19 cellular contexts compared by ENCODE assay signal in genomic region chr1:230159580-230159979, GRCh38.
DNase-seq lines count a peak whose midpoint lies in the region; TF ChIP-seq lines count a peak whose summit lies in the region.
"Had no signal": no experiment of that assay in that cellular context is flagged by ENCODE, and none has a peak within 500 bp of the region (broad histone marks: within the 10 kb centered on the region; RNA-seq: fewer than 3 reads in every experiment).

No MANE protein-coding gene starts in this region.

- H4K20me1 ChIP-seq in BLaER1, result peaks cover 100% of the 10 kb centered on the region
- no peaks in the 10 kb centered on the region for H4K20me1 ChIP-seq in OCI-LY1 (ENCODE audit: insufficient read depth, low read length)

- no peak overlapping the region for H2BK120ac ChIP-seq in trophoblast cell (ENCODE audit: insufficient read depth, low read length, poor library complexity)

- no peak overlapping the region for H4K91ac ChIP-seq in trophoblast cell (ENCODE audit: low read depth, low read length)

- H3K27ac ChIP-seq in BLaER1, result peak overlapping the region; percentile 41
- H3K27ac ChIP-seq in OCI-LY1 (ENCODE audit: low read depth, low read length, poor library complexity, severe bottlenecking), result peak overlapping the region; percentile 99
- H3K27ac ChIP-seq in endodermal cell (ENCODE audit: low read depth, low read length), result no peak overlapping the region
- H3K27ac ChIP-seq in trophoblast cell (ENCODE audit: low read depth, low read length), result no peak overlapping the region
- peak overlapping the region in 2 of 59 donors; percentile 20 to 69 for H3K27ac ChIP-seq in dorsolateral prefrontal cortex
- H3K27ac ChIP-seq: esophagus muscularis mucosa, vagina had no signal

- H3K4me1 ChIP-seq in BLaER1 (peaks cover 94% of the 10 kb centered on the region), OCI-LY1 (ENCODE audit: insufficient read depth, low read length, severe bottlenecking) (peaks cover 80% of the 10 kb centered on the region), endodermal cell (ENCODE audit: control insufficient read depth, insufficient read depth, low read length) (no peaks in the 10 kb centered on the region), trophoblast cell (ENCODE audit: control insufficient read depth in 1 of 2, insufficient read depth in 2 of 2, low read length in 2 of 2) (peaks cover 3 to 4% of the 10 kb centered on the region in 2 experiments)

- no peak overlapping the region for H3K14ac ChIP-seq in trophoblast cell (ENCODE audit: low read length)

- intact Hi-C loops in dorsolateral prefrontal cortex (cut with DNase I), result no loop called here

- H2AFZ ChIP-seq in OCI-LY1 (ENCODE audit: low read length) (no peak overlapping the region), trophoblast cell (ENCODE audit: insufficient read depth, low read length, poor library complexity) (peak overlapping the region; percentile 43)

- H4K8ac ChIP-seq in trophoblast cell (ENCODE audit: low read depth, low read length), result no peak overlapping the region

- H2BK12ac ChIP-seq in trophoblast cell (ENCODE audit: low read length), result no peak overlapping the region

- no peak overlapping the region for H4K12ac ChIP-seq in trophoblast cell (ENCODE audit: low read depth, low read length)

- peak overlapping the region; percentile 45 for H3K27ac Mint-ChIP-seq in endodermal cell
- H3K27ac Mint-ChIP-seq: activated CD8-positive, alpha-beta T cell treated with anti-CD3 and anti-CD28 coated beads for 36 hours had no signal

- H3K79me2 ChIP-seq in OCI-LY1 (ENCODE audit: insufficient read depth, low read length), result peaks cover 27% of the 10 kb centered on the region
- peaks cover 7% of the 10 kb centered on the region for H3K79me2 ChIP-seq in trophoblast cell (ENCODE audit: control insufficient read depth, insufficient read depth, low read length, poor library complexity)

- H3K4me2 ChIP-seq in BLaER1 (peak overlapping the region; percentile 35), OCI-LY1 (ENCODE audit: low read length) (no peak overlapping the region; the same call in 1 of the 2 replicates), trophoblast cell (ENCODE audit: low read length) (no peak overlapping the region)

- CTCF ChIA-PET in HEK293T (lab: Yijun Ruan, JAX), result no interaction called here

- H3K9me3 Mint-ChIP-seq in endodermal cell, result no peaks in the 10 kb centered on the region
- H3K9me3 Mint-ChIP-seq: activated CD8-positive, alpha-beta T cell treated with anti-CD3 and anti-CD28 coated beads for 36 hours; activated T-cell treated with anti-CD3 and anti-CD28 coated beads, Interleukin-2, amount 50 U/mL, for 24 hours; naive thymus-derived CD8-positive, alpha-beta T cell had no signal

- DNase-seq in endodermal cell, result peak; percentile 27
- no peak for DNase-seq in trophoblast cell
- DNase-seq in dorsolateral prefrontal cortex, result no peak
- no peak for DNase-seq in stimulated activated CD4-positive, alpha-beta T cell treated with anti-CD3 and anti-CD28 coated beads, Interleukin-4, amount 100 ng/mL, for 24 hours
- no peak for DNase-seq in activated T-cell treated with anti-CD3 and anti-CD28 coated beads for 4 hours
- no peak for DNase-seq in HEK293T (ENCODE audit: extremely low spot score)
- DNase-seq: activated CD8-positive, alpha-beta T cell treated with anti-CD3 and anti-CD28 coated beads for 36 hours; activated naive CD4-positive, alpha-beta T cell treated with Interleukin-2 at 50 U/mL for 16 hours; activated T-cell treated with anti-CD3 and anti-CD28 coated beads, Interleukin-2, amount 50 U/mL, for 24 hours; effector CD8-positive, alpha-beta T cell; Kasumi-1; naive thymus-derived CD8-positive, alpha-beta T cell; NCI-H1048; stimulated activated CD4-positive, alpha-beta T cell treated with anti-CD3 and anti-CD28 coated beads, Interleukin-4, amount 100 ng/mL, for 4 hours had no signal

- POLR2A ChIA-PET in HEK293T (lab: Yijun Ruan, JAX), result no interaction called here

- TF ChIP-seq CTCF in OCI-LY1 (IDR thresholded peaks at IDR 0.05; ENCODE audit: low read length) (no peak), endodermal cell (conservative IDR thresholded peaks at IDR 0.05) (no peak), dorsolateral prefrontal cortex (IDR thresholded peaks at IDR 0.05 in 54 of 56, conservative IDR thresholded peaks at IDR 0.05 in 2 of 56; ENCODE audit: low read depth in 1 of 56, partially characterized antibody in 56 of 56) (no peak)

- H3K23ac ChIP-seq in trophoblast cell (ENCODE audit: low read length), result peak overlapping the region; percentile 11

- H3K36me3 ChIP-seq in BLaER1 (peaks cover 99% of the 10 kb centered on the region), OCI-LY1 (ENCODE audit: insufficient read depth, low read length) (no peaks in the 10 kb centered on the region), endodermal cell (ENCODE audit: control insufficient read depth, insufficient read depth, low read length) (no peaks in the 10 kb centered on the region), trophoblast cell (ENCODE audit: control insufficient read depth in 1 of 2, insufficient read depth in 2 of 2, low read length in 2 of 2) (no peaks in the 10 kb centered on the region)
- H3K36me3 ChIP-seq: esophagus muscularis mucosa, vagina had no signal

- no peak overlapping the region for H3K4me3 Mint-ChIP-seq in endodermal cell
- H3K4me3 Mint-ChIP-seq: activated CD8-positive, alpha-beta T cell treated with anti-CD3 and anti-CD28 coated beads for 36 hours; activated T-cell treated with anti-CD3 and anti-CD28 coated beads, Interleukin-2, amount 50 U/mL, for 24 hours; CD14-positive monocyte; naive thymus-derived CD8-positive, alpha-beta T cell had no signal

- H3K27me3 ChIP-seq in BLaER1 (no peaks in the 10 kb centered on the region), OCI-LY1 (ENCODE audit: insufficient read depth, low read length) (no peaks in the 10 kb centered on the region), endodermal cell (ENCODE audit: control insufficient read depth, insufficient read depth, low read length, poor library complexity, severe bottlenecking) (no peaks in the 10 kb centered on the region), trophoblast cell (ENCODE audit: insufficient read depth, low read length) (no peaks in the 10 kb centered on the region), dorsolateral prefrontal cortex (no peaks in the 10 kb centered on the region)
- H3K27me3 ChIP-seq: esophagus muscularis mucosa, vagina had no signal

- H3K36me3 Mint-ChIP-seq in endodermal cell (ENCODE audit: low read depth), result peaks cover 6% of the 10 kb centered on the region
- H3K36me3 Mint-ChIP-seq: naive thymus-derived CD8-positive, alpha-beta T cell had no signal

- H3K79me1 ChIP-seq in trophoblast cell (ENCODE audit: low read length), result peaks cover 7% of the 10 kb centered on the region

- H3K18ac ChIP-seq in trophoblast cell (ENCODE audit: low read length), result no peak overlapping the region

- no peak overlapping the region for H3K4ac ChIP-seq in trophoblast cell (ENCODE audit: low read depth, low read length)

- no peak overlapping the region for H2AK5ac ChIP-seq in trophoblast cell (ENCODE audit: low read length)

- peaks cover 21% of the 10 kb centered on the region for H3K4me1 Mint-ChIP-seq in endodermal cell

- H3K27me3 Mint-ChIP-seq in endodermal cell (ENCODE audit: insufficient read depth), result no peaks in the 10 kb centered on the region
- H3K27me3 Mint-ChIP-seq: activated CD8-positive, alpha-beta T cell treated with anti-CD3 and anti-CD28 coated beads for 36 hours; activated T-cell treated with anti-CD3 and anti-CD28 coated beads, Interleukin-2, amount 50 U/mL, for 24 hours; naive thymus-derived CD8-positive, alpha-beta T cell had no signal

- 92 to 98% methylated on average over 6 of the region's 6 CpGs for WGBS in endodermal cell (ENCODE audit: insufficient coverage in 1 of 2, insufficient read length in 1 of 2), 2 experiments
- no CpG with 5 or more reads among the region's 6 CpGs for WGBS in trophoblast cell (ENCODE audit: extremely low coverage, insufficient coverage, insufficient read length)

- no peaks in the 10 kb centered on the region for H3F3A ChIP-seq in OCI-LY1 (ENCODE audit: insufficient read depth, low read length)

- H3K9me2 ChIP-seq in OCI-LY1 (ENCODE audit: low read depth, low read length), result no peaks in the 10 kb centered on the region

- H3K9me3 ChIP-seq in BLaER1 (no peaks in the 10 kb centered on the region), OCI-LY1 (ENCODE audit: low read length) (no peaks in the 10 kb centered on the region), endodermal cell (ENCODE audit: control insufficient read depth, low read length) (no peaks in the 10 kb centered on the region), trophoblast cell (ENCODE audit: insufficient read depth, low read depth, low read length) (peaks cover 4% of the 10 kb centered on the region)
- H3K9me3 ChIP-seq: esophagus muscularis mucosa, vagina had no signal

- H3K9ac ChIP-seq in BLaER1 (no peak overlapping the region), OCI-LY1 (ENCODE audit: low read length) (peak overlapping the region; percentile 30; the same call in 1 of the 2 replicates), endodermal cell (ENCODE audit: extremely low read depth, low read length, poor library complexity, severe bottlenecking) (no peak overlapping the region), trophoblast cell (ENCODE audit: low read length) (no peak overlapping the region)

- no peak overlapping the region for H2BK5ac ChIP-seq in trophoblast cell (ENCODE audit: low read depth, low read length, poor library complexity)

- H3K4me3 ChIP-seq in BLaER1 (no peak overlapping the region), OCI-LY1 (ENCODE audit: low read depth, low read length, poor library complexity, severe bottlenecking) (no peak overlapping the region), endodermal cell (ENCODE audit: low read length) (no peak overlapping the region), trophoblast cell (ENCODE audit: low read depth, low read length) (no peak overlapping the region), dorsolateral prefrontal cortex (no peak overlapping the region)
- H3K4me3 ChIP-seq: esophagus muscularis mucosa, vagina had no signal

TF ChIP-seq in HEK293T, 16 proteins besides CTCF, POLR2A, EP300 and RAD21 (continues in another document):
- TF ChIP-seq FOXA1 (IDR thresholded peaks at IDR 0.05) (no peak), TARDBP (IDR thresholded peaks at IDR 0.05) (no peak), LEF1 (IDR thresholded peaks at IDR 0.05; ENCODE audit: borderline replicate concordance) (no peak), ELF4 (IDR thresholded peaks at IDR 0.05) (no peak), SP1 (IDR thresholded peaks at IDR 0.05) (no peak), HDGF (IDR thresholded peaks at IDR 0.05; ENCODE audit: borderline replicate concordance) (no peak), SUZ12 (IDR thresholded peaks at IDR 0.05) (no peak)
- TF ChIP-seq, protein P1, sequence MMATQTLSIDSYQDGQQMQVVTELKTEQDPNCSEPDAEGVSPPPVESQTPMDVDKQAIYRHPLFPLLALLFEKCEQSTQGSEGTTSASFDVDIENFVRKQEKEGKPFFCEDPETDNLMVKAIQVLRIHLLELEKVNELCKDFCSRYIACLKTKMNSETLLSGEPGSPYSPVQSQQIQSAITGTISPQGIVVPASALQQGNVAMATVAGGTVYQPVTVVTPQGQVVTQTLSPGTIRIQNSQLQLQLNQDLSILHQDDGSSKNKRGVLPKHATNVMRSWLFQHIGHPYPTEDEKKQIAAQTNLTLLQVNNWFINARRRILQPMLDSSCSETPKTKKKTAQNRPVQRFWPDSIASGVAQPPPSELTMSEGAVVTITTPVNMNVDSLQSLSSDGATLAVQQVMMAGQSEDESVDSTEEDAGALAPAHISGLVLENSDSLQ (IDR thresholded peaks at IDR 0.05), result no peak

Comparison
In these comparisons a context has a peak if more than half of its experiments do, and no peak if none do; other contexts are left out.
1. H3K27ac ChIP-seq: peak in BLaER1 (single experiment) and OCI-LY1 (single experiment); none in endodermal cell (single experiment) and trophoblast cell (single experiment).